Comparison of ENCODE assay signal across 26 cellular contexts in the genomic region with DNA sequence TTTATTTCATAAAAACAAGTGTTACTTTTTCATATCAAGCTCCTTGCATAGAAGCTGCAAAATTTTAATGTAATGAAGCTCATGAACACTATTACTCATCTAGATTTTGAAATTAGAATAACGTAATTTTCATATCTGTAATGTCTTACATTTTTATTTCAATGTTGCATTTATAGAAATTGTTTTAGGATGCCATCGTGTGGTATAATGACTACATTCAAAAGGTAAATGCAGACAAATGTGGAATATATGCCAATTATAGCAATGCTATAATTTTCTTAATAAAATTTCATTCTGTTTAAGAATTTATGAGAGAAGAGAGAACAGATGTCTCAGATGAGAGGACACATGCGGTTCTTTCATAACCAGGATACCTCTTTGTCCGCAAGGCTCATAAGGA.
"Had no signal": no experiment of that assay in that cellular context is flagged by ENCODE, and none has a peak within 500 bp of the region (broad histone marks: within the 10 kb centered on the region; RNA-seq: fewer than 3 reads in every experiment).

No MANE protein-coding gene starts in this region.

- H3K27me3 Mint-ChIP-seq: activated CD4-positive, alpha-beta memory T cell treated with anti-CD3 and anti-CD28 coated beads, Interleukin-2, amount 10 ng/mL, durations not matched to agents 7 days and 5 days; activated CD4-positive, alpha-beta T cell treated with anti-CD3 and anti-CD28 coated beads, Interleukin-2, amount 10 ng/mL, durations not matched to agents 24 days and 14 days; activated naive CD8-positive, alpha-beta T cell treated with anti-CD3 and anti-CD28 coated beads, Interleukin-2, amount 10 ng/mL, durations not matched to agents 7 days and 5 days; dendritic cell treated with granulocyte-macrophage colony-stimulating factor and Interleukin-4, amounts not matched to agents 40 ng/mL and 50 ng/mL, for 4 days had no signal

- H3K27ac ChIP-seq: cardiac muscle cell, hepatocyte, lower lobe of right lung, thoracic aorta, upper lobe of left lung had no signal

- H3K4me1 ChIP-seq: lower lobe of right lung, upper lobe of left lung had no signal

- H2AFZ ChIP-seq: hepatocyte had no signal

- H3K9me3 ChIP-seq: lower lobe of right lung, mucosa of descending colon, thoracic aorta, upper lobe of left lung had no signal

- H3K4me1 Mint-ChIP-seq: activated CD4-positive, alpha-beta memory T cell treated with anti-CD3 and anti-CD28 coated beads, Interleukin-2, amount 10 ng/mL, durations not matched to agents 7 days and 5 days; activated CD4-positive, alpha-beta T cell treated with anti-CD3 and anti-CD28 coated beads, Interleukin-2, amount 10 ng/mL, durations not matched to agents 24 days and 14 days; activated naive CD8-positive, alpha-beta T cell treated with anti-CD3 and anti-CD28 coated beads, Interleukin-2, amount 10 ng/mL, durations not matched to agents 7 days and 5 days; immature natural killer cell; nephron progenitor cell had no signal

- H3K27ac Mint-ChIP-seq: activated CD4-positive, alpha-beta memory T cell treated with anti-CD3 and anti-CD28 coated beads, Interleukin-2, amount 10 ng/mL, durations not matched to agents 7 days and 5 days; activated CD4-positive, alpha-beta T cell treated with anti-CD3 and anti-CD28 coated beads, Interleukin-2, amount 10 ng/mL, durations not matched to agents 24 days and 14 days; activated naive CD4-positive, alpha-beta T cell treated with anti-CD3 and anti-CD28 coated beads for 36 hours; activated naive CD8-positive, alpha-beta T cell treated with anti-CD3 and anti-CD28 coated beads, Interleukin-2, amount 10 ng/mL, durations not matched to agents 7 days and 5 days; activated T-cell treated with anti-CD3 and anti-CD28 coated beads, Interleukin-2, amount 50 U/mL, for 72 hours; dendritic cell treated with granulocyte-macrophage colony-stimulating factor and Interleukin-4, amounts not matched to agents 40 ng/mL and 50 ng/mL, for 4 days; immature natural killer cell; nephron progenitor cell had no signal

- H3K4me2 ChIP-seq: hepatocyte had no signal

- H3K36me3 Mint-ChIP-seq: activated naive CD8-positive, alpha-beta T cell treated with anti-CD3 and anti-CD28 coated beads, Interleukin-2, amount 10 ng/mL, durations not matched to agents 7 days and 5 days; immature natural killer cell had no signal

- H3K79me2 ChIP-seq: hepatocyte had no signal

- H3K36me3 ChIP-seq: cardiac muscle cell, lower lobe of right lung, thoracic aorta, upper lobe of left lung had no signal

- H3K4me3 Mint-ChIP-seq: activated CD4-positive, alpha-beta memory T cell treated with anti-CD3 and anti-CD28 coated beads, Interleukin-2, amount 10 ng/mL, durations not matched to agents 7 days and 5 days; activated CD4-positive, alpha-beta T cell treated with anti-CD3 and anti-CD28 coated beads, Interleukin-2, amount 10 ng/mL, durations not matched to agents 24 days and 14 days; activated naive CD4-positive, alpha-beta T cell treated with anti-CD3 and anti-CD28 coated beads for 36 hours; activated naive CD8-positive, alpha-beta T cell treated with anti-CD3 and anti-CD28 coated beads, Interleukin-2, amount 10 ng/mL, durations not matched to agents 7 days and 5 days; activated T-cell treated with anti-CD3 and anti-CD28 coated beads, Interleukin-2, amount 50 U/mL, for 72 hours; dendritic cell treated with granulocyte-macrophage colony-stimulating factor and Interleukin-4, amounts not matched to agents 40 ng/mL and 50 ng/mL, for 4 days; immature natural killer cell; nephron progenitor cell had no signal

- H3K27me3 ChIP-seq: cardiac muscle cell, hepatocyte, upper lobe of left lung had no signal

- ATAC-seq: activated CD4-positive, CD25-positive, alpha-beta regulatory T cell treated with anti-CD3 and anti-CD28 coated beads, Interleukin-2, amount 50 U/mL, for 24 hours; activated T-cell treated with anti-CD3 and anti-CD28 coated beads, Interleukin-2, amount 50 U/mL, for 72 hours; left lobe of liver; lower lobe of right lung; mucosa of descending colon; sciatic nerve had no signal

- DNase-seq: activated CD4-positive, alpha-beta memory T cell treated with anti-CD3 and anti-CD28 coated beads, Interleukin-2, amount 10 ng/mL, durations not matched to agents 7 days and 5 days; activated CD4-positive, alpha-beta T cell treated with anti-CD3 and anti-CD28 coated beads, Interleukin-2, amount 10 ng/mL, durations not matched to agents 24 days and 14 days; activated effector memory CD4-positive, alpha-beta T cell treated with Interleukin-2 at 50 U/mL for 16 hours; activated naive CD4-positive, alpha-beta T cell treated with anti-CD3 and anti-CD28 coated beads for 36 hours; activated naive CD8-positive, alpha-beta T cell treated with anti-CD3 and anti-CD28 coated beads, Interleukin-2, amount 10 ng/mL, durations not matched to agents 7 days and 5 days; activated T-cell treated with anti-CD3 and anti-CD28 coated beads, Interleukin-2, amount 50 U/mL, for 72 hours; amniotic stem cell; effector CD4-positive, alpha-beta T cell; erythroblast; foreskin melanocyte; immature natural killer cell; lower lobe of right lung; mesendoderm; mucosa of descending colon; nephron progenitor cell; nucleus accumbens; stimulated activated CD4-positive, alpha-beta T cell treated with anti-CD3 and anti-CD28 coated beads, Interleukin-4, amount 100 ng/mL, for 1 hour; stimulated activated naive CD4-positive, alpha-beta T cell; upper lobe of left lung had no signal

- H3K4me3 ChIP-seq: cardiac muscle cell, hepatocyte, lower lobe of right lung, mucosa of descending colon, thoracic aorta, upper lobe of left lung had no signal

- H3K9me3 Mint-ChIP-seq: activated CD4-positive, alpha-beta memory T cell treated with anti-CD3 and anti-CD28 coated beads, Interleukin-2, amount 10 ng/mL, durations not matched to agents 7 days and 5 days; activated CD4-positive, alpha-beta T cell treated with anti-CD3 and anti-CD28 coated beads, Interleukin-2, amount 10 ng/mL, durations not matched to agents 24 days and 14 days; activated naive CD4-positive, alpha-beta T cell treated with anti-CD3 and anti-CD28 coated beads for 36 hours; activated naive CD8-positive, alpha-beta T cell treated with anti-CD3 and anti-CD28 coated beads, Interleukin-2, amount 10 ng/mL, durations not matched to agents 7 days and 5 days; activated T-cell treated with anti-CD3 and anti-CD28 coated beads, Interleukin-2, amount 50 U/mL, for 72 hours; dendritic cell treated with granulocyte-macrophage colony-stimulating factor and Interleukin-4, amounts not matched to agents 40 ng/mL and 50 ng/mL, for 4 days; nephron progenitor cell had no signal
